ENCODE assay signal across 26 cellular contexts in the genomic region with DNA sequence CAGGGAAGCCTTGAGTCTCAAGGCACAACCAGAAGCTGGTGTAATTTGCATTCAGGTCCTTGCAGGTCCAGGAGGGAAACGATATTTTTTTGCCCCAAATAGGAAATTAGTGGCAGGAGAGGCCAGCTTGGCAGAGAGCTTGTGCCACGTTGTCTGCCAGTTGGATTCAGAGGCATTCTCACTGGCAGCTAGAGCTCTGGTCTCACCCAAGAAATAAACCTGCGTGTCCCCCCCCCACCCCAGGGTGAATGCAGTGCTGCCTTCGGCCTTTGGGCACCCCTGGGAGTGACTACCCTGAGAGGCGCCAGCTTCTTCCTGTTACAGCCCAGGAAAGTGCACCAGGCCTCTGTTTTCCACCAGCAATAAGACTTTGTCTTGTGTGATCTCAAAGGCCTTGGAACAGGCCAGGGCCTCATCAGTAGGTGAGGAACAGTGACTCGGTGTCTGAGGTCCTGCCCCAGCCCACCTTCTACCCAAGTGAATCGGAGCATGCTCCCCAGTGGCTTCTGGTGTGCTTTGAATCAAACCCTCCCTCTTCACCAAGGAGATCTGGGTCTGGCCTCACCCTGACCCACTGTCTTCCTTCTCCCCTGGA.
DNase-seq lines count a peak whose midpoint lies in the region; ATAC-seq and TF ChIP-seq lines count a peak whose summit lies in the region.
"Had no signal": no experiment of that assay in that cellular context is flagged by ENCODE, and none has a peak within 500 bp of the region (broad histone marks: within the 10 kb centered on the region; RNA-seq: fewer than 3 reads in every experiment).

No MANE protein-coding gene starts in this region.

- no peaks in the 10 kb centered on the region for H3K27me3 Mint-ChIP-seq in T-cell
- H3K27me3 Mint-ChIP-seq: activated CD4-positive, alpha-beta T cell treated with anti-CD3 and anti-CD28 coated beads, Interleukin-2, amount 10 ng/mL, durations not matched to agents 24 days and 14 days had no signal

- H3K4me1 ChIP-seq in BLaER1 treated with 17β-estradiol and CSF1 and Interleukin-3, amounts not matched to agents 10 nM and 100 nM, result peaks cover 17 to 53% (median 34%) of the 10 kb centered on the region in 10 experiments; a peak in 19 of 20 replicates
- peaks cover 31% of the 10 kb centered on the region for H3K4me1 ChIP-seq in OCI-LY7 (ENCODE audit: insufficient read depth, low read length, poor library complexity, severe bottlenecking)
- H3K4me1 ChIP-seq in esophagus squamous epithelium, result peaks cover 0 to 54% (median 0%) of the 10 kb centered on the region in 3 donors
- H3K4me1 ChIP-seq in trophoblast cell (ENCODE audit: control insufficient read depth in 1 of 2, insufficient read depth in 2 of 2, low read length in 2 of 2), result no peaks in the 10 kb centered on the region
- H3K4me1 ChIP-seq: adrenal gland, right lobe of liver, tibial nerve had no signal

- H3K9ac ChIP-seq in BLaER1 treated with 17β-estradiol and CSF1 and Interleukin-3, amounts not matched to agents 10 nM and 100 nM, result peak overlapping the region in 7 of 11 experiments; percentile 10 to 50 (median 21); a peak in 9 of 22 replicates
- no peak overlapping the region for H3K9ac ChIP-seq in trophoblast cell (ENCODE audit: low read length)

- H3K4me1 Mint-ChIP-seq in T-cell, result peaks cover 0 to 8% (median 0%) of the 10 kb centered on the region in 3 donors
- H3K4me1 Mint-ChIP-seq: activated CD4-positive, alpha-beta T cell treated with anti-CD3 and anti-CD28 coated beads, Interleukin-2, amount 10 ng/mL, durations not matched to agents 24 days and 14 days; activated naive CD4-positive, alpha-beta T cell treated with anti-CD3 and anti-CD28 coated beads, Interleukin-2, amount 10 ng/mL, durations not matched to agents 7 days and 5 days; neural crest cell had no signal

- H2AK5ac ChIP-seq in trophoblast cell (ENCODE audit: low read length), result no peak overlapping the region

- no peak overlapping the region for H2BK120ac ChIP-seq in trophoblast cell (ENCODE audit: insufficient read depth, low read length, poor library complexity)

- no peak overlapping the region for H3K4ac ChIP-seq in trophoblast cell (ENCODE audit: low read depth, low read length)

- H3K79me1 ChIP-seq in trophoblast cell (ENCODE audit: low read length), result no peaks in the 10 kb centered on the region

- peak overlapping the region; percentile 20 to 86 (median 65); a peak in 21 of 22 replicates for H3K4me2 ChIP-seq in BLaER1 treated with 17β-estradiol and CSF1 and Interleukin-3, amounts not matched to agents 10 nM and 100 nM
- H3K4me2 ChIP-seq in OCI-LY7 (ENCODE audit: low read length) (0 out of 2 replicates have a peak overlapping the region, but pooled peaks have one; percentile 24), trophoblast cell (ENCODE audit: low read length) (no peak overlapping the region)

- H3K23ac ChIP-seq in trophoblast cell (ENCODE audit: low read length), result no peak overlapping the region

- no peak for TF ChIP-seq CTCF in OCI-LY7 (conservative IDR thresholded peaks at IDR 0.05; ENCODE audit: low read length)
- no peak for TF ChIP-seq CTCF in esophagus squamous epithelium (IDR thresholded peaks at IDR 0.05)

- no peaks in the 10 kb centered on the region for H3K9me2 ChIP-seq in OCI-LY7 (ENCODE audit: insufficient read depth, low read length)

- no peak overlapping the region for H4K91ac ChIP-seq in trophoblast cell (ENCODE audit: low read depth, low read length)

- H3K18ac ChIP-seq in trophoblast cell (ENCODE audit: low read length), result no peak overlapping the region

- CTCF ChIA-PET in OCI-LY7 (lab: Charles Lee; ENCODE audit: unreplicated experiment) (interaction anchor here (0.6 kb wide), 1 partner anchor 814 kb away, joined by 3 read pairs; no protein-coding TSS in a partner anchor), T-cell (lab: Charles Lee) (no interaction called here)

- POLR2A ChIA-PET in OCI-LY7 (lab: Charles Lee) (interaction anchor here (0.6 to 0.7 kb wide), 3 partner anchors 16 to 106 kb away, joined by 3 to 4 read pairs (median 3); no protein-coding TSS in a partner anchor), T-cell (lab: Charles Lee) (no interaction called here)

- no peaks in the 10 kb centered on the region for H3K9me3 ChIP-seq in BLaER1 treated with 17β-estradiol and CSF1 and Interleukin-3, amounts not matched to agents 10 nM and 100 nM (replicated peaks in 1 of 11)
- no peaks in the 10 kb centered on the region for H3K9me3 ChIP-seq in OCI-LY7 (ENCODE audit: low read length)
- H3K9me3 ChIP-seq in esophagus squamous epithelium, result no peaks in the 10 kb centered on the region
- H3K9me3 ChIP-seq in trophoblast cell (ENCODE audit: insufficient read depth, low read depth, low read length), result no peaks in the 10 kb centered on the region
- H3K9me3 ChIP-seq: adrenal gland, right lobe of liver, tibial nerve had no signal

- H3K4me3 Mint-ChIP-seq in T-cell, result no peak overlapping the region
- H3K4me3 Mint-ChIP-seq: activated CD4-positive, alpha-beta T cell treated with anti-CD3 and anti-CD28 coated beads, Interleukin-2, amount 10 ng/mL, durations not matched to agents 24 days and 14 days; activated naive CD4-positive, alpha-beta T cell treated with anti-CD3 and anti-CD28 coated beads, Interleukin-2, amount 10 ng/mL, durations not matched to agents 7 days and 5 days; neural crest cell had no signal

- 69 to 80% methylated on average over 3 to 4 of the region's 7 CpGs for WGBS in esophagus squamous epithelium, 2 donors
- no CpG with 5 or more reads among the region's 7 CpGs for WGBS in trophoblast cell (ENCODE audit: extremely low coverage, insufficient coverage, insufficient read length)

- no peaks in the 10 kb centered on the region for H3K36me3 ChIP-seq in BLaER1 treated with 17β-estradiol and CSF1 and Interleukin-3, amounts not matched to agents 10 nM and 100 nM
- H3K36me3 ChIP-seq in OCI-LY7 (ENCODE audit: insufficient read depth, low read length) (no peaks in the 10 kb centered on the region), esophagus squamous epithelium (no peaks in the 10 kb centered on the region), trophoblast cell (ENCODE audit: control insufficient read depth in 1 of 2, insufficient read depth in 2 of 2, low read length in 2 of 2) (no peaks in the 10 kb centered on the region)
- H3K36me3 ChIP-seq: adrenal gland, right lobe of liver, tibial nerve had no signal

- no TSS peak for BruUV-seq in OCI-LY7 (replicated peaks; lab: Mats Ljungman, UMichigan)

- no peak overlapping the region for H3K4me3 ChIP-seq in BLaER1 treated with 17β-estradiol and CSF1 and Interleukin-3, amounts not matched to agents 10 nM and 100 nM
- H3K4me3 ChIP-seq in OCI-LY7 (ENCODE audit: low read depth, low read length, poor library complexity, severe bottlenecking) (no peak overlapping the region), esophagus squamous epithelium (no peak overlapping the region), trophoblast cell (ENCODE audit: low read depth, low read length) (no peak overlapping the region)
- H3K4me3 ChIP-seq: adrenal gland, right lobe of liver, tibial nerve had no signal

- H3K79me2 ChIP-seq in OCI-LY7 (ENCODE audit: insufficient read depth, low read depth, low read length), result no peaks in the 10 kb centered on the region
- H3K79me2 ChIP-seq in trophoblast cell (ENCODE audit: control insufficient read depth, insufficient read depth, low read length, poor library complexity), result no peaks in the 10 kb centered on the region

- no peak for ATAC-seq in T-cell (replicated peaks in 1 of 4)
- ATAC-seq: Panc1, right lobe of liver had no signal

- H4K20me1 ChIP-seq in BLaER1 treated with 17β-estradiol and CSF1 and Interleukin-3, amounts not matched to agents 10 nM and 100 nM, result no peaks in the 10 kb centered on the region; a peak in 1 of 22 replicates
- H4K20me1 ChIP-seq in OCI-LY7 (ENCODE audit: insufficient read depth, low read length), result no peaks in the 10 kb centered on the region

- H2AFZ ChIP-seq in OCI-LY7 (ENCODE audit: low read length) (peak overlapping the region; percentile 71), trophoblast cell (ENCODE audit: insufficient read depth, low read length, poor library complexity) (no peak overlapping the region)

- H3K9me3 Mint-ChIP-seq in T-cell, result no peaks in the 10 kb centered on the region
- H3K9me3 Mint-ChIP-seq: activated CD4-positive, alpha-beta T cell treated with anti-CD3 and anti-CD28 coated beads, Interleukin-2, amount 10 ng/mL, durations not matched to agents 24 days and 14 days; activated naive CD4-positive, alpha-beta T cell treated with anti-CD3 and anti-CD28 coated beads, Interleukin-2, amount 10 ng/mL, durations not matched to agents 7 days and 5 days; neural crest cell had no signal

- no peak for TF ChIP-seq POLR2A in esophagus squamous epithelium (IDR thresholded peaks at IDR 0.05)

- DNase-seq in OCI-LY7 (ENCODE audit: low spot score) (no peak), esophagus squamous epithelium (lab: John Stamatoyannopoulos, UW) (no peak), posterior vena cava (ENCODE audit: low spot score) (peak; percentile 29), trophoblast cell (no peak), EL (no peak), T-cell (no peak)
- DNase-seq: activated CD4-positive, alpha-beta T cell treated with anti-CD3 and anti-CD28 coated beads, Interleukin-2, amount 10 ng/mL, durations not matched to agents 24 days and 14 days; activated naive CD4-positive, alpha-beta T cell treated with anti-CD3 and anti-CD28 coated beads, Interleukin-2, amount 10 ng/mL, durations not matched to agents 7 days and 5 days; COR-L47; foreskin melanocyte; H7; NCI-H1436 treated with DMSO at 0.1 percent for 48 hours; NCI-H2081 treated with DMSO at 0.1 percent for 48 hours; NCI-H226; NCI-H526 treated with DMSO at 0.1 percent for 48 hours; right lobe of liver; SIG-M5; stimulated activated CD4-positive, alpha-beta T cell treated with anti-CD3 and anti-CD28 coated beads, Interleukin-2, amount 100 ng/mL, for 48 hours; SW 1271; T1000 had no signal

- H4K12ac ChIP-seq in trophoblast cell (ENCODE audit: low read depth, low read length), result no peak overlapping the region

- no peak overlapping the region for H4K8ac ChIP-seq in trophoblast cell (ENCODE audit: low read depth, low read length)

- H3K14ac ChIP-seq in trophoblast cell (ENCODE audit: low read length), result no peak overlapping the region

- intact Hi-C loops in OCI-LY7 (cut with micrococcal nuclease; ENCODE audit: unreplicated experiment) (no loop called here), esophagus squamous epithelium (cut with DNase I) (no loop called here), posterior vena cava (cut with DNase I) (no loop called here)

- no peak overlapping the region for H2BK12ac ChIP-seq in trophoblast cell (ENCODE audit: low read length)

- no peaks in the 10 kb centered on the region for H3K27me3 ChIP-seq in BLaER1 treated with 17β-estradiol and CSF1 and Interleukin-3, amounts not matched to agents 10 nM and 100 nM
- peaks cover 0 to 1% (median 0%) of the 10 kb centered on the region in 4 donors for H3K27me3 ChIP-seq in esophagus squamous epithelium
- no peaks in the 10 kb centered on the region for H3K27me3 ChIP-seq in trophoblast cell (ENCODE audit: insufficient read depth, low read length)
- H3K27me3 ChIP-seq: adrenal gland, right lobe of liver, tibial nerve had no signal

- no peak overlapping the region for H2BK5ac ChIP-seq in trophoblast cell (ENCODE audit: low read depth, low read length, poor library complexity)

- H3K36me3 Mint-ChIP-seq in T-cell, result no peaks in the 10 kb centered on the region
- H3K36me3 Mint-ChIP-seq: activated naive CD4-positive, alpha-beta T cell treated with anti-CD3 and anti-CD28 coated beads, Interleukin-2, amount 10 ng/mL, durations not matched to agents 7 days and 5 days had no signal

- H3K27ac Mint-ChIP-seq in T-cell, result no peak overlapping the region
- H3K27ac Mint-ChIP-seq: activated CD4-positive, alpha-beta T cell treated with anti-CD3 and anti-CD28 coated beads, Interleukin-2, amount 10 ng/mL, durations not matched to agents 24 days and 14 days; activated naive CD4-positive, alpha-beta T cell treated with anti-CD3 and anti-CD28 coated beads, Interleukin-2, amount 10 ng/mL, durations not matched to agents 7 days and 5 days had no signal

- peak overlapping the region in 9 of 11 experiments; percentile 24 to 62 (median 45); a peak in 14 of 22 replicates for H3K27ac ChIP-seq in BLaER1 treated with 17β-estradiol and CSF1 and Interleukin-3, amounts not matched to agents 10 nM and 100 nM
- H3K27ac ChIP-seq in OCI-LY7 (ENCODE audit: low read depth, low read length, poor library complexity, severe bottlenecking) (no peak overlapping the region), esophagus squamous epithelium (peak overlapping the region in 3 of 4 donors; percentile 22 to 49 (median 27)), trophoblast cell (ENCODE audit: low read depth, low read length) (no peak overlapping the region)
- H3K27ac ChIP-seq: adrenal gland, C4-2B, right lobe of liver, tibial nerve had no signal

Comparison
In these comparisons a context has a peak if more than half of its experiments do, and no peak if none do; other contexts are left out.
1. H3K27ac ChIP-seq: peak in BLaER1 treated with 17β-estradiol and CSF1 and Interleukin-3, amounts not matched to agents 10 nM and 100 nM (9 of 11) and esophagus squamous epithelium (3 of 4); none in OCI-LY7 (single experiment) and trophoblast cell (single experiment).